1 cellular context compared by ENCODE assay signal in the genomic region with DNA sequence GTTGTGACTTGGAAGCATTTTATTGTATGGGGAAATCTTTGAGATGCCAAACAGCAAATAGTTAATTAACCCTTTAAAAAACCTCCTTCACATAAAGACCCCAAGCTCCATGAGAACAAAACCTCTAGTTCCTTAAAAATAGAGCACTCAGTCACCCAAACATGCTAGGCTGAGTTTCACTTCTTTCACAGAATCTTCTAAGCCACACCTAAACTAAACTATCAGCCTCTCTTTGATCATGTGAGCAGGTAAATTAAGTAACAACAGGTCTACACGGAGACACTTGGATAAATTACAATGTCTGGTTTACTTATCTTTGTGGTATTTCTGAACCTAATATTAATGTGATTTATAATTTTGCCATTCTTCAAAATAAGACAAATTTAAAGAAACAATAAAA.
TF ChIP-seq lines count a peak whose summit lies in the region.

No MANE protein-coding gene starts in this region.

TF ChIP-seq in WTC11, 78 proteins besides CTCF, POLR2A, EP300 and RAD21 (continued from another document):
- TF ChIP-seq, protein P1, sequence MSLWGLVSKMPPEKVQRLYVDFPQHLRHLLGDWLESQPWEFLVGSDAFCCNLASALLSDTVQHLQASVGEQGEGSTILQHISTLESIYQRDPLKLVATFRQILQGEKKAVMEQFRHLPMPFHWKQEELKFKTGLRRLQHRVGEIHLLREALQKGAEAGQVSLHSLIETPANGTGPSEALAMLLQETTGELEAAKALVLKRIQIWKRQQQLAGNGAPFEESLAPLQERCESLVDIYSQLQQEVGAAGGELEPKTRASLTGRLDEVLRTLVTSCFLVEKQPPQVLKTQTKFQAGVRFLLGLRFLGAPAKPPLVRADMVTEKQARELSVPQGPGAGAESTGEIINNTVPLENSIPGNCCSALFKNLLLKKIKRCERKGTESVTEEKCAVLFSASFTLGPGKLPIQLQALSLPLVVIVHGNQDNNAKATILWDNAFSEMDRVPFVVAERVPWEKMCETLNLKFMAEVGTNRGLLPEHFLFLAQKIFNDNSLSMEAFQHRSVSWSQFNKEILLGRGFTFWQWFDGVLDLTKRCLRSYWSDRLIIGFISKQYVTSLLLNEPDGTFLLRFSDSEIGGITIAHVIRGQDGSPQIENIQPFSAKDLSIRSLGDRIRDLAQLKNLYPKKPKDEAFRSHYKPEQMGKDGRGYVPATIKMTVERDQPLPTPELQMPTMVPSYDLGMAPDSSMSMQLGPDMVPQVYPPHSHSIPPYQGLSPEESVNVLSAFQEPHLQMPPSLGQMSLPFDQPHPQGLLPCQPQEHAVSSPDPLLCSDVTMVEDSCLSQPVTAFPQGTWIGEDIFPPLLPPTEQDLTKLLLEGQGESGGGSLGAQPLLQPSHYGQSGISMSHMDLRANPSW (CRISPR knock-in tag; conservative IDR thresholded peaks at IDR 0.05; ENCODE audit: low read depth) = no peak
- no peak for TF ChIP-seq ETV6 (CRISPR knock-in tag; IDR thresholded peaks at IDR 0.05)
- no peak for TF ChIP-seq GRHL2 (CRISPR knock-in tag; IDR thresholded peaks at IDR 0.05; ENCODE audit: insufficient replicate concordance, severe bottlenecking)
- no peak for TF ChIP-seq ATF6 (CRISPR knock-in tag; IDR thresholded peaks at IDR 0.05)
- TF ChIP-seq FOXK1 (CRISPR knock-in tag; IDR thresholded peaks at IDR 0.05) = no peak
- no peak for TF ChIP-seq ZNF263 (CRISPR knock-in tag; IDR thresholded peaks at IDR 0.05; ENCODE audit: low read depth)
- TF ChIP-seq ZNF138 (CRISPR knock-in tag; conservative IDR thresholded peaks at IDR 0.05) = no peak
- TF ChIP-seq GABPB1 (CRISPR knock-in tag; IDR thresholded peaks at IDR 0.05) = no peak
- no peak for TF ChIP-seq SP1 (CRISPR knock-in tag; conservative IDR thresholded peaks at IDR 0.05)
- no peak for TF ChIP-seq MAX (CRISPR knock-in tag; IDR thresholded peaks at IDR 0.05)
- no peak for TF ChIP-seq FOXP4 (CRISPR knock-in tag; IDR thresholded peaks at IDR 0.05)
